ENCODE assay signal across 1 cellular context in the genomic region with DNA sequence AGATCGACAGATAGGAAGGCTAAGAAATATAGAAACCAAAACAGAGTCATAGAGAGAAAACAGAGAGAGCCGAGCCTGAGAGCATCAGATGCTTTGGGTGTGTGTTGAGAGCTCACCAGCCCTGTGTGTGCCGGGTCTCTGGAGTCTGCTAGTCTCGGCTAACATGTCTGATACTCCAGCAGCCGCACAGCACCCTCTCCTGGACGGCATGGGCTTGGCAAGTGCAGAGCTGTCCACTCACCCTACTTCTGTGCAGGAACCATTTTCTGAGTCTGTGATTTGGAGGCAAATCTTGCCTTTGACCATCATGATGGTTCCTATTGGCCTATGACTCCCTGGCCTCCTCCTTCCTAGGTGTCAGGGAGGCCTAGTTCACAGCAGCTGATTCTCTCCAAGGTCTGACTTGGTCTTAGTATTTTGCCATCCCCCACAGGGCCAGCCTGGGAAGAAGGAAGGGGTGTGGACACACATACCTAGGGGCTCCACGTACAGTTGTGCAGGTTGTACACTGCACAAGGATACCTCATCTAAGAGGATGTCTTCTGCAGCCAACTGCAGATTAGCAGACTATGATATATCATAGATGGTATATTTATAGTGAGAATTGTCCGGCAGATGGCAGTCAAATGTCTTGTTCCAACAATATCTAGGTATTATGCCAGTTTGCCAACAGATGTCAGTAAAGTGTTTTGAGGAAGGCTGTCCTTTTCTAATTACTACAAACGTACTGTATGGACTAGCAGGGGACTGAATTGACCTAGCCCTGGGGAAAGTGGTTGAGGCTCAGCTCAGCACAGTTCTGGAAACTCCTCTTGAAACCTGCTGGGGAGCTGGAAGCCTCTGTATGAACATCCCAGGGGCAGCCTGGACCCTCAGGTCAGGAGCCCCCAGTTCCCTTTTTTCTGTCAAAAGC.
A peak's percentile ranks its signal among the peaks of the same experiment; 100 is the strongest.
TF ChIP-seq lines count a peak whose summit lies in the region.

No MANE protein-coding gene starts in this region.

TF ChIP-seq in H1, 55 proteins besides CTCF, POLR2A, EP300 and RAD21 (continued from another document):
- TF ChIP-seq BACH1 (IDR thresholded peaks at IDR 0.05; ENCODE audit: low read length) (no peak), YY1 (IDR thresholded peaks at IDR 0.05; ENCODE audit: low read depth, low read length) (peak; percentile 74), TEAD4 (IDR thresholded peaks at IDR 0.05; ENCODE audit: low read depth, low read length) (peak; percentile 73), CBX5 (IDR thresholded peaks at IDR 0.05; ENCODE audit: low read depth, low read length) (no peak), HDAC6 (IDR thresholded peaks at IDR 0.05; ENCODE audit: low read depth, low read length) (no peak), JUND (IDR thresholded peaks at IDR 0.05; ENCODE audit: low read length) (no peak)
